In the genomic region with DNA sequence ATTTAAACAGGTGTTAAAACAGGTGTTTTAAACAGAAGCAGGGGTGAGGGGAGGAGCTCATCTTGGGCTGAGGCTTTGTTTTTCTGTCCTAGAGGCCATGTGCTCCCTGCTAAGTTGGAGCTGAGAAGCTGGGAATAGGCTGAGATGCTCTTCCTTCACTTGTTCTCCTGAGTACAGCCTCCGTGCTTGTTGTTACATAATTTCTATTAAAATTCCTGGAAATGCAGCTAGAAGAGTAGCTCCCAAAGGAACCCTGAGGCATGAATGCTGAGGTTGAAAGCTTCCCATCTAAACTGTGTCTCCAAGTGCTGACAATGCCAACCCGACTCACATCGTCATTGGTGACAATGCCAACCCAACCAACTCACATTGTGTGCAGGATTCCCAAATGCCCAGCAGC, we compare ENCODE assay signal across 16 cellular contexts. TPM values are rescaled to one million over a fixed set of nuclear protein-coding genes. Genes with fewer than 3 reads are reported as not detected.
DNase-seq lines count a peak whose midpoint lies in the region; ATAC-seq and TF ChIP-seq lines count a peak whose summit lies in the region.
"Had no signal": no experiment of that assay in that cellular context is flagged by ENCODE, and none has a peak within 500 bp of the region (broad histone marks: within the 10 kb centered on the region; RNA-seq: fewer than 3 reads in every experiment).

No MANE protein-coding gene starts in this region.

- H3K27ac ChIP-seq in OCI-LY7 (ENCODE audit: low read depth, low read length, poor library complexity, severe bottlenecking) = no peak overlapping the region

- DNase-seq in OCI-LY7 (ENCODE audit: low spot score) = peak; percentile 50
- DNase-seq in myocyte (ENCODE audit: low read depth) = peak; percentile 5
- no peak for DNase-seq in germinal center (ENCODE audit: low spot score)
- no peak for DNase-seq in COLO668 (lab: John Stamatoyannopoulos, UW; ENCODE audit: unreplicated experiment)
- DNase-seq: ACHN; BE2C; C1 segment of cervical spinal cord; Caco-2; CD4-positive, CD25-positive, alpha-beta regulatory T cell; CD8-positive, alpha-beta memory T cell; HCEC 1CT; HFFc6 had no signal

- peak overlapping the region in 2 of 3 donors; percentile 19 to 29 for H3K27ac Mint-ChIP-seq in IgD-negative memory B cell
- H3K27ac Mint-ChIP-seq: CD4-positive, CD25-positive, alpha-beta regulatory T cell; GM23338; HFFc6 had no signal

- no peaks in the 10 kb centered on the region for H3K79me2 ChIP-seq in OCI-LY7 (ENCODE audit: insufficient read depth, low read depth, low read length)

- ATAC-seq in HG02798 (IDR thresholded peaks at IDR 0.05; ENCODE audit: poor library complexity, unreplicated experiment) = no peak
- ATAC-seq: GM23338, HepG2 had no signal

- no peak for TF ChIP-seq CTCF in OCI-LY7 (conservative IDR thresholded peaks at IDR 0.05; ENCODE audit: low read length)

- peaks cover 8 to 12% (median 10%) of the 10 kb centered on the region in 3 donors for H3K4me1 Mint-ChIP-seq in IgD-negative memory B cell

- no peaks in the 10 kb centered on the region for H3K36me3 ChIP-seq in OCI-LY7 (ENCODE audit: insufficient read depth, low read length)
- H3K36me3 ChIP-seq: BE2C had no signal

- H3K4me2 ChIP-seq in OCI-LY7 (ENCODE audit: low read length) = peak overlapping the region; percentile 16
- H3K4me2 ChIP-seq: GM23338 had no signal

- POLR2A ChIA-PET in OCI-LY7 (lab: Charles Lee) = interaction anchor here (0.6 to 4.4 kb wide), 11 partner anchors 9 to 315 kb away, joined by 3 to 33 read pairs (median 5); a partner anchor contains a TSS

- no peaks in the 10 kb centered on the region for H4K20me1 ChIP-seq in OCI-LY7 (ENCODE audit: insufficient read depth, low read length)

- intact Hi-C loops in OCI-LY7 (cut with micrococcal nuclease; ENCODE audit: unreplicated experiment) = no loop called here

- no TSS peak for BruUV-seq in OCI-LY7 (replicated peaks; lab: Mats Ljungman, UMichigan)

- peaks cover 2% of the 10 kb centered on the region for H3K36me3 Mint-ChIP-seq in IgD-negative memory B cell
- H3K36me3 Mint-ChIP-seq: CD4-positive, CD25-positive, alpha-beta regulatory T cell; CD8-positive, alpha-beta memory T cell had no signal

- no peak overlapping the region for H3K4me3 ChIP-seq in OCI-LY7 (ENCODE audit: low read depth, low read length, poor library complexity, severe bottlenecking)
- H3K4me3 ChIP-seq: GM23338 had no signal

- peaks cover 44% of the 10 kb centered on the region for H3K4me1 ChIP-seq in OCI-LY7 (ENCODE audit: insufficient read depth, low read length, poor library complexity, severe bottlenecking)
- H3K4me1 ChIP-seq: BE2C, Caco-2 had no signal

- no peaks in the 10 kb centered on the region for H3K9me2 ChIP-seq in OCI-LY7 (ENCODE audit: insufficient read depth, low read length)

- CTCF ChIA-PET in OCI-LY7 (lab: Charles Lee; ENCODE audit: unreplicated experiment) = interaction anchor here (1.6 kb wide), 1 partner anchor 11 kb away, joined by 3 read pairs; no protein-coding TSS in a partner anchor

- peak overlapping the region; percentile 4; the same call in 1 of the 2 replicates for H2AFZ ChIP-seq in OCI-LY7 (ENCODE audit: low read length)
- H2AFZ ChIP-seq: GM23338 had no signal

- no peaks in the 10 kb centered on the region for H3K27me3 Mint-ChIP-seq in IgD-negative memory B cell

- H3K9me3 ChIP-seq in OCI-LY7 (ENCODE audit: low read length) = no peaks in the 10 kb centered on the region
- H3K9me3 ChIP-seq: Caco-2 had no signal

- H3K9me3 Mint-ChIP-seq in IgD-negative memory B cell = no peaks in the 10 kb centered on the region
- H3K9me3 Mint-ChIP-seq: CD4-positive, CD25-positive, alpha-beta regulatory T cell; CD8-positive, alpha-beta memory T cell; GM23338; HFFc6 had no signal

- H3K4me3 Mint-ChIP-seq in IgD-negative memory B cell = no peak overlapping the region
- H3K4me3 Mint-ChIP-seq: CD8-positive, alpha-beta memory T cell; GM23338; HFFc6 had no signal

RNA-seq across cellular contexts. Expression of a gene that starts 12.6 kb away (rescaled TPM):
- 20.4 TPM for polyA plus RNA-seq in IgD-negative memory B cell
- 17.8 and 20.5 TPM in 2 replicates for total RNA-seq in OCI-LY7 (2014; rRNA removed; shearing (Covaris generic))
- total RNA-seq in OCI-LY7 (2022) (33.3 and 33.4 TPM in 2 replicates), myocyte (1.1 and 2.1 TPM in 2 replicates)
- 0.52 TPM for polyA plus RNA-seq in myocyte (2012)
- total RNA-seq: HepG2 had no signal
- polyA plus RNA-seq: HepG2 had no signal

Comparison
In these comparisons a context has a peak if more than half of its experiments do, and no peak if none do; other contexts are left out.
1. DNase-seq: peak in OCI-LY7 (single experiment) and myocyte (single experiment); none in germinal center (single experiment) and COLO668 (single experiment).